Comparison of ENCODE assay signal across 11 cellular contexts in genomic region chr16:68752602-68753001, GRCh38. TPM values are rescaled to one million over a fixed set of nuclear protein-coding genes. Genes with fewer than 3 reads are reported as not detected.
DNase-seq lines count a peak whose midpoint lies in the region; ATAC-seq lines count a peak whose summit lies in the region.
"Had no signal": no experiment of that assay in that cellular context is flagged by ENCODE, and none has a peak within 500 bp of the region (broad histone marks: within the 10 kb centered on the region; RNA-seq: fewer than 3 reads in every experiment).

No MANE protein-coding gene starts in this region.

- CTCF ChIA-PET in T-cell (lab: Charles Lee): interaction anchor here in 1 of 2 donors (0.7 kb wide), 1 partner anchor 171 kb away, joined by 3 read pairs; no protein-coding TSS in a partner anchor

- H3K4me3 Mint-ChIP-seq in T-cell: no peak overlapping the region
- peak overlapping the region; percentile 48 for H3K4me3 Mint-ChIP-seq in central memory CD8-positive, alpha-beta T cell
- H3K4me3 Mint-ChIP-seq: memory B cell had no signal

- no peaks in the 10 kb centered on the region for H3K36me3 Mint-ChIP-seq in T-cell
- H3K36me3 Mint-ChIP-seq in central memory CD8-positive, alpha-beta T cell (ENCODE audit: insufficient read depth): peaks cover 6% of the 10 kb centered on the region
- H3K36me3 Mint-ChIP-seq: memory B cell had no signal

- H3K4me1 Mint-ChIP-seq in T-cell: peaks cover 0 to 27% (median 21%) of the 10 kb centered on the region in 3 donors
- peaks cover 41% of the 10 kb centered on the region for H3K4me1 Mint-ChIP-seq in central memory CD8-positive, alpha-beta T cell

- peak; percentile 52 for DNase-seq in DMS53 (lab: John Stamatoyannopoulos, UW)
- no peak for DNase-seq in DMS53 treated with DMSO at 0.1 percent for 48 hours (lab: John Stamatoyannopoulos, UW; ENCODE audit: unreplicated experiment)
- DNase-seq in T-cell: peak in 7 of 34 experiments; percentile 2 to 12 (median 8)
- peak; percentile 18 to 58 for DNase-seq in central memory CD8-positive, alpha-beta T cell (ENCODE audit: low spot score in 2 of 2)
- peak; percentile 9 for DNase-seq in stimulated activated CD8-positive, alpha-beta memory T cell treated with anti-CD3 and anti-CD28 coated beads, Interleukin-12 subunit alpha, Interleukin-12 subunit beta, amount 100 ng/mL, for 1 hour (ENCODE audit: low read depth)
- DNase-seq in NCI-H748 treated with DMSO at 0.1 percent for 48 hours (lab: John Stamatoyannopoulos, UW): no peak
- DNase-seq: amygdala, NCI-H1694 treated with DMSO at 0.1 percent for 48 hours had no signal

- peaks cover 0 to 6% of the 10 kb centered on the region in 2 donors for H3K27me3 Mint-ChIP-seq in T-cell
- no peaks in the 10 kb centered on the region for H3K27me3 Mint-ChIP-seq in central memory CD8-positive, alpha-beta T cell
- H3K27me3 Mint-ChIP-seq: memory B cell had no signal

- ATAC-seq in T-cell (replicated peaks in 1 of 4): peak; percentile 72 to 78 (median 78)
- peak; percentile 82 for ATAC-seq in central memory CD8-positive, alpha-beta T cell (replicated peaks; ENCODE audit: extremely low read depth, poor library complexity, severe bottlenecking)
- ATAC-seq in HG02870 (IDR thresholded peaks at IDR 0.05; ENCODE audit: unreplicated experiment): no peak
- no peak for ATAC-seq in GM18868 (IDR thresholded peaks at IDR 0.05; ENCODE audit: unreplicated experiment)

- no peaks in the 10 kb centered on the region for H3K9me3 Mint-ChIP-seq in T-cell
- no peaks in the 10 kb centered on the region for H3K9me3 Mint-ChIP-seq in central memory CD8-positive, alpha-beta T cell
- H3K9me3 Mint-ChIP-seq: memory B cell had no signal

- POLR2A ChIA-PET in T-cell (lab: Charles Lee): interaction anchor here in 1 of 2 donors (0.6 kb wide), 1 partner anchor 45 kb away, joined by 4 read pairs; no protein-coding TSS in a partner anchor

- H3K27ac Mint-ChIP-seq in T-cell: peak overlapping the region in 1 of 2 donors; percentile 33
- peak overlapping the region; percentile 66 for H3K27ac Mint-ChIP-seq in central memory CD8-positive, alpha-beta T cell (ENCODE audit: low read depth)
- H3K27ac Mint-ChIP-seq: memory B cell had no signal

RNA-seq across cellular contexts. Expression of gene CDH1, which starts 15.5 kb away (rescaled TPM):
- 1 to 10 TPM in 3 of 5 donors, under 1 TPM in 2; 0.38 to 6.8 (median 1.4) TPM for total RNA-seq in T-cell

Comparison
In these comparisons a context has a peak if more than half of its experiments do, and no peak if none do; other contexts are left out.
1. DNase-seq: peak in DMS53 (single experiment), central memory CD8-positive, alpha-beta T cell (2 of 2) and stimulated activated CD8-positive, alpha-beta memory T cell treated with anti-CD3 and anti-CD28 coated beads, Interleukin-12 subunit alpha, Interleukin-12 subunit beta, amount 100 ng/mL, for 1 hour (single experiment); none in DMS53 treated with DMSO at 0.1 percent for 48 hours (single experiment) and NCI-H748 treated with DMSO at 0.1 percent for 48 hours (single experiment).
2. ATAC-seq: peak in T-cell (4 of 4) and central memory CD8-positive, alpha-beta T cell (single experiment); none in HG02870 (single experiment) and GM18868 (single experiment).